ENCODE assay signal across 1 cellular context in genomic region chr5:36462295-36463021, GRCh38.
A peak's percentile ranks its signal among the peaks of the same experiment; 100 is the strongest.
TF ChIP-seq lines count a peak whose summit lies in the region.

No MANE protein-coding gene starts in this region.

TF ChIP-seq in K562, 482 proteins besides CTCF, POLR2A, EP300 and RAD21 (continued from another document and continues in another):
- TF ChIP-seq ZNF407 (IDR thresholded peaks at IDR 0.05; ENCODE audit: low read depth) (no peak), FUS (optimal IDR thresholded peaks at IDR 0.05; ENCODE audit: low read depth, low read length) (no peak), ZNF79 (CRISPR knock-in tag; IDR thresholded peaks at IDR 0.05; ENCODE audit: low read depth) (no peak), TEAD1 (CRISPR knock-in tag; IDR thresholded peaks at IDR 0.05) (peak in 1 of 2 experiments; percentile 89; a peak in 2 of 4 replicates), MCM2 (IDR thresholded peaks at IDR 0.05; ENCODE audit: low read depth) (no peak), HCFC1 (IDR thresholded peaks at IDR 0.05; ENCODE audit: low read depth, low read length) (no peak), SP2 (IDR thresholded peaks at IDR 0.05; ENCODE audit: extremely low read depth, low read depth, low read length, poor library complexity, severe bottlenecking) (no peak), MXI1 (IDR thresholded peaks at IDR 0.05; ENCODE audit: low read depth, low read length) (no peak), HIVEP1 (CRISPR knock-in tag; IDR thresholded peaks at IDR 0.05) (no peak), TFAM (CRISPR knock-in tag; conservative IDR thresholded peaks at IDR 0.05) (no peak), ZNF274 (IDR thresholded peaks at IDR 0.05; ENCODE audit: borderline replicate concordance, low read depth, low read length) (no peak), U2AF2 (optimal IDR thresholded peaks at IDR 0.05; ENCODE audit: low read depth, low read length) (no peak), CREBBP (IDR thresholded peaks at IDR 0.05; ENCODE audit: low read depth, low read length) (no peak), PHF8 (IDR thresholded peaks at IDR 0.05; ENCODE audit: borderline replicate concordance, low read length) (no peak), ZNF766 (CRISPR knock-in tag; conservative IDR thresholded peaks at IDR 0.05) (no peak), MYNN (IDR thresholded peaks at IDR 0.05) (no peak), MYNN (CRISPR knock-in tag; IDR thresholded peaks at IDR 0.05) (no peak), JUNB (CRISPR knock-in tag; conservative IDR thresholded peaks at IDR 0.05) (no peak), CSDE1 (IDR thresholded peaks at IDR 0.05) (no peak), COPS2 (conservative IDR thresholded peaks at IDR 0.05) (no peak), MEIS2 (IDR thresholded peaks at IDR 0.05; ENCODE audit: partially characterized antibody) (peak; percentile 49), TAF15 (IDR thresholded peaks at IDR 0.05; ENCODE audit: low read depth, low read length) (no peak), NFATC3 (IDR thresholded peaks at IDR 0.05) (no peak), IFI16 (CRISPR knock-in tag; IDR thresholded peaks at IDR 0.05) (no peak), MAFG (tag; conservative IDR thresholded peaks at IDR 0.05) (no peak), ZNF551 (CRISPR knock-in tag; IDR thresholded peaks at IDR 0.05) (no peak), CEBPB (tag; IDR thresholded peaks at IDR 0.05) (peak; percentile 45), CBFA2T2 (conservative IDR thresholded peaks at IDR 0.05) (no peak), ELF1 (tag; IDR thresholded peaks at IDR 0.05) (0 out of 2 replicates have a peak, but pooled peaks have one; percentile 23), YY1 (IDR thresholded peaks at IDR 0.05; ENCODE audit: borderline replicate concordance in 1 of 3, control insufficient read depth in 1 of 3, extremely low read depth in 1 of 3, insufficient read depth in 3 of 3, insufficient read length in 1 of 3, insufficient replicate concordance in 2 of 3, low read depth in 1 of 3, low read length in 2 of 3) (no peak), ATF6 (CRISPR knock-in tag; IDR thresholded peaks at IDR 0.05) (no peak), TEAD4 (IDR thresholded peaks at IDR 0.05; ENCODE audit: low read length) (peak; percentile 60; the same call in 1 of the 2 replicates), TEAD4 (CRISPR knock-in tag; IDR thresholded peaks at IDR 0.05; ENCODE audit: borderline replicate concordance) (no peak), SOX6 (IDR thresholded peaks at IDR 0.05) (peak; percentile 15; the same call in 1 of the 2 replicates), ZNF592 (IDR thresholded peaks at IDR 0.05) (no peak), NR2C2 (CRISPR knock-in tag; IDR thresholded peaks at IDR 0.05) (no peak), NR2C2 (tag; IDR thresholded peaks at IDR 0.05) (no peak), ZNF696 (CRISPR knock-in tag; conservative IDR thresholded peaks at IDR 0.05) (no peak), NFE2 (IDR thresholded peaks at IDR 0.05; ENCODE audit: low read depth) (no peak), ZNF263 (CRISPR knock-in tag; IDR thresholded peaks at IDR 0.05; ENCODE audit: borderline replicate concordance) (no peak), RREB1 (CRISPR knock-in tag; IDR thresholded peaks at IDR 0.05) (no peak), CEBPG (CRISPR knock-in tag; IDR thresholded peaks at IDR 0.05) (no peak), CEBPG (tag; conservative IDR thresholded peaks at IDR 0.05 in 1 of 2, IDR thresholded peaks at IDR 0.05 in 1 of 2) (peak; percentile 32 to 75; a peak in 3 of 4 replicates)
- TF ChIP-seq, protein P1, sequence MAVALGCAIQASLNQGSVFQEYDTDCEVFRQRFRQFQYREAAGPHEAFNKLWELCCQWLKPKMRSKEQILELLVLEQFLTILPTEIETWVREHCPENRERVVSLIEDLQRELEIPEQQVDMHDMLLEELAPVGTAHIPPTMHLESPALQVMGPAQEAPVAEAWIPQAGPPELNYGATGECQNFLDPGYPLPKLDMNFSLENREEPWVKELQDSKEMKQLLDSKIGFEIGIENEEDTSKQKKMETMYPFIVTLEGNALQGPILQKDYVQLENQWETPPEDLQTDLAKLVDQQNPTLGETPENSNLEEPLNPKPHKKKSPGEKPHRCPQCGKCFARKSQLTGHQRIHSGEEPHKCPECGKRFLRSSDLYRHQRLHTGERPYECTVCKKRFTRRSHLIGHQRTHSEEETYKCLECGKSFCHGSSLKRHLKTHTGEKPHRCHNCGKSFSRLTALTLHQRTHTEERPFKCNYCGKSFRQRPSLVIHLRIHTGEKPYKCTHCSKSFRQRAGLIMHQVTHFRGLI (CRISPR knock-in tag; IDR thresholded peaks at IDR 0.05), result no peak
- TF ChIP-seq, protein P2, sequence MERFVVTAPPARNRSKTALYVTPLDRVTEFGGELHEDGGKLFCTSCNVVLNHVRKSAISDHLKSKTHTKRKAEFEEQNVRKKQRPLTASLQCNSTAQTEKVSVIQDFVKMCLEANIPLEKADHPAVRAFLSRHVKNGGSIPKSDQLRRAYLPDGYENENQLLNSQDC (CRISPR knock-in tag; IDR thresholded peaks at IDR 0.05), result no peak
